Comparison of ENCODE assay signal across 7 cellular contexts in the genomic region with DNA sequence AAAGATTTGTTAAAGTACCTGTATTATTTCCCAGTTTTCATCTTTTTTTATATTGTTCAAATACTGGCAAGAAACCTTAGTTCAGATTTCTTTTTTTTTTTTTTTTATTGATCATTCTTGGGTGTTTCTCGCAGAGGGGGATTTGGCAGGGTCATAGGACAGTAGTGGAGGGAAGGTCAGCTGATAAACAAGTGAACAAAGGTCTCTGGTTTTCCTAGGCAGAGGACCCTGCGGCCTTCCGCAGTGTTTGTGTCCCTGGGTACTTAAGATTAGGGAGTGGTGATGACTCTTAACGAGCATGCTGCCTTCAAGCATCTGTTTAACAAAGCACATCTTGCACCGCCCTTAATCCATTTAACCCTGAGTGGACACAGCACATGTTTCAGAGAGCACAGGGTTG. TPM values are rescaled to one million over a fixed set of nuclear protein-coding genes. Genes with fewer than 3 reads are reported as not detected.
DNase-seq lines count a peak whose midpoint lies in the region; ATAC-seq and TF ChIP-seq lines count a peak whose summit lies in the region.
"Not testable (repeated sequence)": the region's sequence is repeated elsewhere in the genome, so short reads cannot be mapped to it uniquely, and the experiment has no call there.

No MANE protein-coding gene starts in this region.

- TF ChIP-seq CTCF in GM23338 (conservative IDR thresholded peaks at IDR 0.05; ENCODE audit: low read depth in 2 of 2); Panc1 (IDR thresholded peaks at IDR 0.05); right atrium auricular region (IDR thresholded peaks at IDR 0.05): not testable (repeated sequence)

- peak overlapping the region; percentile 66; the same call in 1 of the 2 replicates for H2AFZ ChIP-seq in GM23338

- not testable (repeated sequence) for H4K20me1 ChIP-seq in GM23338 (replicated peaks; ENCODE audit: insufficient read depth)

- H3K9ac ChIP-seq in duodenal mucosa (ENCODE audit: low read depth in 1 of 2, low read length in 2 of 2) = peak overlapping the region; percentile 68 to 90

- intact Hi-C loops in Panc1 (cut with micrococcal nuclease; ENCODE audit: unreplicated experiment) = not testable (repeated sequence)
- intact Hi-C loops in activated naive CD4-positive, alpha-beta T cell treated with anti-CD3 and anti-CD28 coated beads for 36 hours (cut with micrococcal nuclease) = loop anchor here (1.0 kb wide), 1 partner anchor 30 kb away; the partner anchor contains the start of gene STRAP

- not testable (repeated sequence) for H3K79me2 ChIP-seq in GM23338 (replicated peaks; ENCODE audit: insufficient read depth)

- peak; percentile 53 for ATAC-seq in GM23338
- not testable (repeated sequence) for ATAC-seq in Panc1

- peaks cover 14% of the 10 kb centered on the region for H3K4me1 Mint-ChIP-seq in GM23338
- H3K4me1 Mint-ChIP-seq in activated naive CD4-positive, alpha-beta T cell treated with anti-CD3 and anti-CD28 coated beads for 36 hours (ENCODE audit: low read depth) = not testable (repeated sequence)

- in situ Hi-C loops in Panc1 (cut with HindIII; ENCODE audit: low pct_unique_long_range_greater_than_20kb, low sequenced_read_pairs) = not testable (repeated sequence)

- not testable (repeated sequence) for H3K27ac ChIP-seq in GM23338 (ENCODE audit: low read depth)
- H3K27ac ChIP-seq in Panc1 (ENCODE audit: low read length) (peak overlapping the region; percentile 95), duodenal mucosa (ENCODE audit: low read depth, low read length) (peak overlapping the region; percentile 90), right atrium auricular region (peak overlapping the region; percentile 79 to 91), skin epidermis (peak overlapping the region in 20 of 21 experiments; percentile 90 to 98 (median 95))

- peak overlapping the region; percentile 92 for H3K4me3 Mint-ChIP-seq in GM23338
- peak overlapping the region; percentile 84 for H3K4me3 Mint-ChIP-seq in activated naive CD4-positive, alpha-beta T cell treated with anti-CD3 and anti-CD28 coated beads for 36 hours

- not testable (repeated sequence) for H3K9me3 ChIP-seq in Panc1 (ENCODE audit: control insufficient read depth, insufficient read depth, low read depth, low read length); duodenal mucosa (ENCODE audit: control insufficient read depth in 1 of 2, low read length in 2 of 2); right atrium auricular region

- POLR2A ChIA-PET in Panc1 (lab: Charles Lee) = not testable (repeated sequence)

- H3K4me1 ChIP-seq in GM23338 (ENCODE audit: insufficient read depth) = peaks cover 12% of the 10 kb centered on the region
- not testable (repeated sequence) for H3K4me1 ChIP-seq in Panc1 (ENCODE audit: control insufficient read depth, insufficient read depth, low read length); right atrium auricular region
- H3K4me1 ChIP-seq in duodenal mucosa (ENCODE audit: control insufficient read depth in 1 of 2, insufficient read depth in 2 of 2, low read length in 2 of 2) = peaks cover 3 to 14% of the 10 kb centered on the region in 2 donors

- not testable (repeated sequence) for H3K9me3 Mint-ChIP-seq in GM23338; activated naive CD4-positive, alpha-beta T cell treated with anti-CD3 and anti-CD28 coated beads for 36 hours

- TSS peak; percentile 67 for BruUV-seq in Panc1 (replicated peaks; lab: Mats Ljungman, UMichigan)

- peak overlapping the region; percentile 83 for H3K4me3 ChIP-seq in GM23338
- H3K4me3 ChIP-seq in Panc1 (ENCODE audit: low read depth in 2 of 2, low read length in 2 of 2) = peak overlapping the region; percentile 74 to 79
- peak overlapping the region; percentile 75 to 89 for H3K4me3 ChIP-seq in duodenal mucosa (ENCODE audit: low read depth in 1 of 2, low read length in 2 of 2)
- peak overlapping the region; percentile 75 to 81 for H3K4me3 ChIP-seq in right atrium auricular region
- peak overlapping the region; percentile 54 to 83 (median 69) for H3K4me3 ChIP-seq in skin epidermis

- CTCF ChIA-PET in Panc1 (lab: Charles Lee) = not testable (repeated sequence)
- CTCF ChIA-PET in activated naive CD4-positive, alpha-beta T cell treated with anti-CD3 and anti-CD28 coated beads for 36 hours (lab: Charles Lee) = interaction anchor here (2.7 kb wide), 1 partner anchor 13 kb away, joined by 29 read pairs; no protein-coding TSS in a partner anchor

- H3K4me2 ChIP-seq in GM23338 = peak overlapping the region; percentile 88

- H3K27ac Mint-ChIP-seq in GM23338 = peak overlapping the region; percentile 91
- peak overlapping the region; percentile 80 for H3K27ac Mint-ChIP-seq in activated naive CD4-positive, alpha-beta T cell treated with anti-CD3 and anti-CD28 coated beads for 36 hours

- H3F3A ChIP-seq in GM23338 (replicated peaks; ENCODE audit: low read depth) = not testable (repeated sequence)

- DNase-seq in GM23338 (ENCODE audit: low spot score); Panc1 (ENCODE audit: low read depth, low spot score); activated naive CD4-positive, alpha-beta T cell treated with anti-CD3 and anti-CD28 coated beads for 36 hours; right atrium auricular region (ENCODE audit: low spot score): not testable (repeated sequence)
- peak; percentile 16 for DNase-seq in myocyte (ENCODE audit: low read depth)

- H3K36me3 ChIP-seq in GM23338 (ENCODE audit: insufficient read depth); Panc1 (ENCODE audit: control insufficient read depth, insufficient read depth, low read length); duodenal mucosa (ENCODE audit: control insufficient read depth in 1 of 2, insufficient read depth in 2 of 2, low read length in 2 of 2); right atrium auricular region: not testable (repeated sequence)

- not testable (repeated sequence) for H3K27me3 ChIP-seq in GM23338 (ENCODE audit: insufficient read depth); Panc1 (ENCODE audit: control insufficient read depth, insufficient read depth, low read length); duodenal mucosa (ENCODE audit: control insufficient read depth in 1 of 2, insufficient read depth in 2 of 2, low read length in 2 of 2); right atrium auricular region

- not testable (repeated sequence) for H3K36me3 Mint-ChIP-seq in GM23338 (ENCODE audit: low read depth); activated naive CD4-positive, alpha-beta T cell treated with anti-CD3 and anti-CD28 coated beads for 36 hours (ENCODE audit: low read depth)

- H3K9me2 ChIP-seq in GM23338 (ENCODE audit: insufficient read depth) = not testable (repeated sequence)

- H3K27me3 Mint-ChIP-seq in GM23338 (ENCODE audit: insufficient read depth, low read depth, poor library complexity); activated naive CD4-positive, alpha-beta T cell treated with anti-CD3 and anti-CD28 coated beads for 36 hours (ENCODE audit: low read depth): not testable (repeated sequence)

RNA-seq across cellular contexts. Expression of gene DERA, which starts 0.8 kb away (rescaled TPM):
- 20.4 and 29.6 TPM in 2 replicates for total RNA-seq in GM23338 (2014; rRNA removed; shearing (Covaris generic))
- 23.8 and 27.3 TPM in 2 replicates for polyA plus RNA-seq in GM23338 (2016; fragmentation: Nextera tagmentation; extraction: Ambion mirVana)
- 22.6 TPM for total RNA-seq in Panc1 (2021; ENCODE audit: unreplicated experiment)
- 16.6 TPM for polyA plus RNA-seq in Panc1 (2012; ENCODE audit: insufficient read length)
- total RNA-seq in activated naive CD4-positive, alpha-beta T cell treated with anti-CD3 and anti-CD28 coated beads for 36 hours = 10 to 100 TPM; 29.8 to 31.0 TPM
- 10 to 100 TPM; 20.0 to 20.8 TPM for total RNA-seq in right atrium auricular region
- total RNA-seq in myocyte = 70.4 and 81.0 TPM in 2 replicates
- 39.8 TPM for polyA plus RNA-seq in myocyte (2012)

RNA-seq across cellular contexts. Expression of gene STRAP, which starts 29.7 kb away (rescaled TPM):
- total RNA-seq in GM23338 (2014; rRNA removed; shearing (Covaris generic)) = 229 and 236 TPM in 2 replicates
- polyA plus RNA-seq in GM23338 (2016; fragmentation: Nextera tagmentation; extraction: Ambion mirVana) = 403 and 408 TPM in 2 replicates
- total RNA-seq in Panc1 (2021; ENCODE audit: unreplicated experiment) (99.4 TPM), right atrium auricular region (10 to 100 TPM; 75.7 to 77.1 TPM), myocyte (116 and 121 TPM in 2 replicates)
- polyA plus RNA-seq in Panc1 (2012; ENCODE audit: insufficient read length) = 72.5 TPM
- 100 to 1,000 TPM; 131 to 133 TPM for total RNA-seq in activated naive CD4-positive, alpha-beta T cell treated with anti-CD3 and anti-CD28 coated beads for 36 hours
- polyA plus RNA-seq in myocyte (2012) = 165 TPM
